In the genomic region with DNA sequence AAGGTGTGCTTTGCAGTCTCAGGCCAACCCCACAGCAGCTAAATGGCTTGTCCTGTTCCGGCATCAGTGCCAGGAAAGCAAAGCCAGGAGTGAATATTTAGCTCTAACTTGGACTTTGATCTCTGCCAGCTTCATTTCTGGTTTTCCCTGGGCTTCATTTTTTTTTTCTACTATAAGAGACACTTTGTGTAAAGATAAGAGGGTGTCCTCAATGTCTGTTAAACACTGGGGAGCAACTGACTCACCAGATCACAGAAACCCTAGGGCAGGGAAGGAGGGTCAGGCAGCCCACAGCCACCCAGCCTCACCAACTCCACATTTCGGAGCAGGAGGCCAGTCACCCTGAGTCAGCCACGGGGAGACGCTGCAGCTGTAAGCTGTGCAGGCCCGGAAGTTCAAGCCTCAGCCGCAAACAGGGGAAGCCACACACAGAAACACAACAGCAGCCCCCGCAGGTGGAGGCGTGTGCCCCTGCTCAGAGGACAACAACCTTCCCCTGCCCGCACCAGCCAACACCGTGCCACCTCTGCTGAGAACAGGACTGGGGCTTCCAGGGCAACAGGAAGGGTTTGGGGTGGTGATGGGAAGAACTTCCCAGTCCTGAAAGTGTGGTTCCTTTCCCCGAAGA, we compare ENCODE assay signal across 8 cellular contexts. TPM values are rescaled to one million over a fixed set of nuclear protein-coding genes. Genes with fewer than 3 reads are reported as not detected.
DNase-seq lines count a peak whose midpoint lies in the region; ATAC-seq, FAIRE-seq and TF ChIP-seq lines count a peak whose summit lies in the region.

No MANE protein-coding gene starts in this region.

- no peaks in the 10 kb centered on the region for H3K9me3 ChIP-seq in OCI-LY1 (ENCODE audit: low read length)
- H3K9me3 ChIP-seq in thoracic aorta = no peaks in the 10 kb centered on the region

- DNase-seq in GM12891 (ENCODE audit: insufficient read length, low spot score) = peak; percentile 85
- peak; percentile 90 to 92 for DNase-seq in activated T-cell treated with anti-CD3 and anti-CD28 coated beads, Interleukin-2, amount 50 U/mL, for 48 hours
- peak; percentile 87 for DNase-seq in fibroblast of pulmonary artery (ENCODE audit: low read depth)
- DNase-seq in non-pigmented ciliary epithelial cell (ENCODE audit: low read depth) = peak; percentile 60
- DNase-seq in thoracic aorta (ENCODE audit: low spot score) = peak; percentile 80
- no peak for DNase-seq in NCI-H345 treated with DMSO at 0.1 percent for 48 hours (lab: John Stamatoyannopoulos, UW; ENCODE audit: unreplicated experiment)

- peak overlapping the region; percentile 36 for H3K4me2 ChIP-seq in OCI-LY1 (ENCODE audit: low read length)

- no peaks in the 10 kb centered on the region for H3K36me3 ChIP-seq in OCI-LY1 (ENCODE audit: insufficient read depth, low read length)
- H3K36me3 ChIP-seq in thoracic aorta = peaks cover 35% of the 10 kb centered on the region

- no peaks in the 10 kb centered on the region for H4K20me1 ChIP-seq in OCI-LY1 (ENCODE audit: insufficient read depth, low read length)

- 0 out of 2 replicates have a peak, but pooled peaks cover under 1% of the 10 kb centered on the region for H3K27me3 ChIP-seq in OCI-LY1 (ENCODE audit: insufficient read depth, low read length)
- H3K27me3 ChIP-seq in thoracic aorta (replicated peaks; ENCODE audit: insufficient read depth) = no peaks in the 10 kb centered on the region

- 0 out of 2 replicates have a peak overlapping the region, but pooled peaks have one; percentile 32 for H2AFZ ChIP-seq in OCI-LY1 (ENCODE audit: low read length)

- H3K9me2 ChIP-seq in OCI-LY1 (ENCODE audit: low read depth, low read length) = no peaks in the 10 kb centered on the region

- H3K9ac ChIP-seq in OCI-LY1 (ENCODE audit: low read length) = peak overlapping the region; percentile 40; the same call in 1 of the 2 replicates

- no peaks in the 10 kb centered on the region for H3K79me2 ChIP-seq in OCI-LY1 (ENCODE audit: insufficient read depth, low read length)

- peak; percentile 22; the same call in 1 of the 2 replicates for TF ChIP-seq POLR2A in GM12891 (IDR thresholded peaks at IDR 0.05; ENCODE audit: low read depth, low read length)

- FAIRE-seq in GM12891 (lab: Jason Lieb, UNC) = peak; percentile 96

- no peaks in the 10 kb centered on the region for H3F3A ChIP-seq in OCI-LY1 (ENCODE audit: insufficient read depth, low read length)

- no peak overlapping the region for H3K27ac ChIP-seq in OCI-LY1 (ENCODE audit: low read depth, low read length, poor library complexity, severe bottlenecking)
- peak overlapping the region; percentile 98 to 99 for H3K27ac ChIP-seq in thoracic aorta

- H3K4me1 ChIP-seq in OCI-LY1 (ENCODE audit: insufficient read depth, low read length, severe bottlenecking) (peaks cover 38% of the 10 kb centered on the region), thoracic aorta (ENCODE audit: control insufficient read depth in 1 of 2, low read depth in 2 of 2) (peaks cover 37 to 76% of the 10 kb centered on the region in 2 donors)

- ATAC-seq in HG02610 (IDR thresholded peaks at IDR 0.05; ENCODE audit: unreplicated experiment) (peak; percentile 58), thoracic aorta (ENCODE audit: insufficient number of reproducible peaks, low FRiP score, low read depth) (peak; percentile 22)

- TF ChIP-seq CTCF in OCI-LY1 (IDR thresholded peaks at IDR 0.05; ENCODE audit: low read length) = peak; percentile 73
- TF ChIP-seq CTCF in fibroblast of pulmonary artery (IDR thresholded peaks at IDR 0.05; ENCODE audit: low read length, missing control alignments) = peak; percentile 60
- peak; percentile 55 for TF ChIP-seq CTCF in thoracic aorta (IDR thresholded peaks at IDR 0.05)

- H3K4me3 ChIP-seq in OCI-LY1 (ENCODE audit: low read depth, low read length, poor library complexity, severe bottlenecking) (no peak overlapping the region), fibroblast of pulmonary artery (replicated peaks; ENCODE audit: low read depth, low read length) (peak overlapping the region; percentile 56), thoracic aorta (peak overlapping the region; percentile 89)

TF ChIP-seq in GM12891, 5 proteins besides CTCF, POLR2A, EP300 and RAD21:
- peak; percentile 31; the same call in 1 of the 2 replicates for TF ChIP-seq POU2F2 (IDR thresholded peaks at IDR 0.05; ENCODE audit: low read depth, low read length)
- TF ChIP-seq TAF1 (IDR thresholded peaks at IDR 0.05; ENCODE audit: low read depth, low read length) = no peak

RNA-seq across cellular contexts. Expression of gene TNFRSF1A, which starts 6.3 kb away (rescaled TPM):
- polyA plus RNA-seq in GM12891 (2012; ENCODE audit: low read depth, missing spikeins) = 8.1 TPM
- total RNA-seq in thoracic aorta = 100 to 1,000 TPM; 311 to 384 TPM

RNA-seq across cellular contexts. Expression of gene PLEKHG6, which starts 25.1 kb away (rescaled TPM):
- 3.2 TPM for polyA plus RNA-seq in GM12891 (2012; ENCODE audit: low read depth, missing spikeins)
- under 1 TPM in 1 of 2 donors, not detected in 1; 0.78 TPM for total RNA-seq in thoracic aorta

RNA-seq across cellular contexts. Expression of gene SCNN1A, which starts 39.8 kb away (rescaled TPM):
- polyA plus RNA-seq in GM12891 (2012; ENCODE audit: low read depth, missing spikeins) = 0.12 TPM
- 10 to 100 TPM; 16.4 to 33.5 TPM for total RNA-seq in thoracic aorta

RNA-seq across cellular contexts. Expression of gene LTBR, which starts 48.4 kb away (rescaled TPM):
- 3.5 TPM for polyA plus RNA-seq in GM12891 (2012; ENCODE audit: low read depth, missing spikeins)
- total RNA-seq in thoracic aorta = 100 to 1,000 TPM; 176 to 217 TPM
